Comparison of ENCODE assay signal across 3 cellular contexts in genomic region chr20:16748058-16748457, GRCh38.
TF ChIP-seq lines count a peak whose summit lies in the region.

Gene OTOR (plus strand): TSS chr20:16748358. CDS start chr20:16748402, 44 bp downstream.

TF ChIP-seq in SK-N-SH, 30 proteins besides CTCF, POLR2A, EP300 and RAD21:
- TF ChIP-seq PBX3 (IDR thresholded peaks at IDR 0.05) (no peak), RXRA (IDR thresholded peaks at IDR 0.05; ENCODE audit: borderline replicate concordance, low read depth) (no peak), NFIC (IDR thresholded peaks at IDR 0.05; ENCODE audit: borderline replicate concordance) (no peak), USF2 (IDR thresholded peaks at IDR 0.05; ENCODE audit: borderline replicate concordance, low read depth, low read length) (no peak), ELF1 (IDR thresholded peaks at IDR 0.05) (no peak), EZH2phosphoT487 (IDR thresholded peaks at IDR 0.05; ENCODE audit: borderline replicate concordance, low read depth) (no peak)

TF ChIP-seq in SK-N-SH treated with all-trans-retinoic acid at 6 μM for 48 hours, 23 proteins besides CTCF, POLR2A, EP300 and RAD21:
- TF ChIP-seq TCF4 (CRISPR knock-in tag; IDR thresholded peaks at IDR 0.05; ENCODE audit: borderline replicate concordance), result no peak
- no peak for TF ChIP-seq GLIS3 (CRISPR knock-in tag; IDR thresholded peaks at IDR 0.05)
- no peak for TF ChIP-seq ARNTL (CRISPR knock-in tag; IDR thresholded peaks at IDR 0.05; ENCODE audit: borderline replicate concordance, low read depth)
- TF ChIP-seq ISL1 (CRISPR knock-in tag; IDR thresholded peaks at IDR 0.05), result no peak
- no peak for TF ChIP-seq ZNF8 (CRISPR knock-in tag; IDR thresholded peaks at IDR 0.05)
- TF ChIP-seq TSHZ2 (CRISPR knock-in tag; IDR thresholded peaks at IDR 0.05), result no peak

TF ChIP-seq in H1, 55 proteins besides CTCF, POLR2A, EP300 and RAD21:
- TF ChIP-seq PHF8 (conservative IDR thresholded peaks at IDR 0.05; ENCODE audit: low read depth, low read length), result no peak
- no peak for TF ChIP-seq CBX5 (IDR thresholded peaks at IDR 0.05; ENCODE audit: low read depth, low read length)
- TF ChIP-seq CEBPB (IDR thresholded peaks at IDR 0.05; ENCODE audit: low read depth, low read length), result no peak
- no peak for TF ChIP-seq BRCA1 (IDR thresholded peaks at IDR 0.05; ENCODE audit: low read depth, low read length)
- no peak for TF ChIP-seq TAF7 (optimal IDR thresholded peaks at IDR 0.05; ENCODE audit: borderline replicate concordance, low read depth, low read length)
- TF ChIP-seq USF2 (IDR thresholded peaks at IDR 0.05; ENCODE audit: low read length), result no peak
- no peak for TF ChIP-seq NRF1 (IDR thresholded peaks at IDR 0.05; ENCODE audit: low read depth, low read length)
- no peak for TF ChIP-seq SIN3A (conservative IDR thresholded peaks at IDR 0.05 in 1 of 2, IDR thresholded peaks at IDR 0.05 in 1 of 2; ENCODE audit: low read depth in 1 of 2, low read length in 2 of 2)
- TF ChIP-seq ZNF274 (IDR thresholded peaks at IDR 0.05; ENCODE audit: borderline replicate concordance, extremely low read depth, low read length), result no peak
- no peak for TF ChIP-seq CHD2 (IDR thresholded peaks at IDR 0.05; ENCODE audit: low read length)
- no peak for TF ChIP-seq RFX5 (IDR thresholded peaks at IDR 0.05; ENCODE audit: borderline replicate concordance, low read depth, low read length)
- no peak for TF ChIP-seq HDAC2 (IDR thresholded peaks at IDR 0.05; ENCODE audit: borderline replicate concordance in 1 of 2, low read depth in 2 of 2, low read length in 2 of 2)
- no peak for TF ChIP-seq ATF3 (IDR thresholded peaks at IDR 0.05; ENCODE audit: insufficient read depth, low read depth, low read length)
- TF ChIP-seq POLR2AphosphoS5 (IDR thresholded peaks at IDR 0.05; ENCODE audit: low read depth, low read length), result no peak
- TF ChIP-seq FOSL1 (IDR thresholded peaks at IDR 0.05; ENCODE audit: insufficient read depth, low read depth, low read length), result no peak
- no peak for TF ChIP-seq TCF12 (IDR thresholded peaks at IDR 0.05; ENCODE audit: low read depth, low read length)
- no peak for TF ChIP-seq RNF2 (IDR thresholded peaks at IDR 0.05; ENCODE audit: borderline replicate concordance, low read depth, low read length, missing control alignments, poor library complexity, severe bottlenecking)
- TF ChIP-seq EZH2 (IDR thresholded peaks at IDR 0.05; ENCODE audit: low read depth, low read length, severe bottlenecking), result no peak
- TF ChIP-seq CHD7 (IDR thresholded peaks at IDR 0.05; ENCODE audit: insufficient replicate concordance, low read length), result no peak
- TF ChIP-seq JUN (IDR thresholded peaks at IDR 0.05; ENCODE audit: low read depth, low read length), result no peak
